Comparison of ENCODE assay signal across 14 cellular contexts in genomic region chr22:48884786-48885185, GRCh38.
DNase-seq lines count a peak whose midpoint lies in the region; FAIRE-seq and TF ChIP-seq lines count a peak whose summit lies in the region.
"Had no signal": no experiment of that assay in that cellular context is flagged by ENCODE, and none has a peak within 500 bp of the region (broad histone marks: within the 10 kb centered on the region; RNA-seq: fewer than 3 reads in every experiment).

No MANE protein-coding gene starts in this region.

- TF ChIP-seq EP300 in sigmoid colon (IDR thresholded peaks at IDR 0.05), result no peak

- H3K4me2 ChIP-seq in smooth muscle cell, result no peak overlapping the region

- H3K4me3 ChIP-seq in H7 (ENCODE audit: insufficient read depth, low read depth, low read length) (no peak overlapping the region; the same call in 1 of the 2 replicates), kidney (ENCODE audit: low read length in 2 of 2) (no peak overlapping the region), sigmoid colon (no peak overlapping the region), smooth muscle cell (no peak overlapping the region)
- H3K4me3 ChIP-seq: GM23248, K562 had no signal

- peak; percentile 37 for DNase-seq in activated CD8-positive, alpha-beta memory T cell treated with anti-CD3 and anti-CD28 coated beads for 24 hours
- DNase-seq in activated CD8-positive, alpha-beta memory T cell treated with anti-CD3 and anti-CD28 coated beads, Interleukin-2, amount 50 U/mL, for 4 hours, result no peak
- DNase-seq in H7, result peak; percentile 65
- peak; percentile 62 for DNase-seq in kidney
- peak; percentile 48 for DNase-seq in sigmoid colon
- DNase-seq in smooth muscle cell (lab: John Stamatoyannopoulos, UW; ENCODE audit: unreplicated experiment), result no peak
- DNase-seq in occipital lobe (lab: John Stamatoyannopoulos, UW), result no peak
- no peak for DNase-seq in cerebellar cortex (ENCODE audit: low spot score)
- DNase-seq: Calu3; CD4-positive, alpha-beta memory T cell; GM23248; NCI-H187; NCI-H526 had no signal

- H4K20me1 ChIP-seq in smooth muscle cell (ENCODE audit: low read depth), result no peaks in the 10 kb centered on the region

- no peak for TF ChIP-seq CTCF in kidney (IDR thresholded peaks at IDR 0.05; ENCODE audit: borderline replicate concordance, extremely low read depth, insufficient read depth)
- TF ChIP-seq CTCF in sigmoid colon (IDR thresholded peaks at IDR 0.05), result no peak
- TF ChIP-seq CTCF in smooth muscle cell (IDR thresholded peaks at IDR 0.05; ENCODE audit: borderline replicate concordance, insufficient read depth, poor library complexity, severe bottlenecking), result no peak

- H3K9ac ChIP-seq in kidney (ENCODE audit: low read length in 2 of 2) (no peak overlapping the region), smooth muscle cell (ENCODE audit: low read depth) (no peak overlapping the region)
- H3K9ac ChIP-seq: GM23248 had no signal

- H3F3A ChIP-seq in smooth muscle cell (ENCODE audit: low read depth), result no peaks in the 10 kb centered on the region

- H3K36me3 ChIP-seq in H7 (replicated peaks; ENCODE audit: control insufficient read depth, insufficient read depth, low read length), result no peaks in the 10 kb centered on the region
- no peaks in the 10 kb centered on the region for H3K36me3 ChIP-seq in kidney (ENCODE audit: control insufficient read depth in 1 of 2, insufficient read depth in 2 of 2, low read length in 2 of 2)
- no peaks in the 10 kb centered on the region for H3K36me3 ChIP-seq in sigmoid colon
- H3K36me3 ChIP-seq in smooth muscle cell (ENCODE audit: low read depth), result no peaks in the 10 kb centered on the region

- H3K79me2 ChIP-seq in smooth muscle cell (ENCODE audit: low read depth), result no peaks in the 10 kb centered on the region

- intact Hi-C loops in kidney (cut with DNase I), result no loop called here
- intact Hi-C loops in sigmoid colon (cut with DNase I), result no loop called here

- WGBS in sigmoid colon, 2 donors, result 84 to 87% methylated on average over 16 of the region's 16 CpGs
- WGBS in smooth muscle cell (ENCODE audit: low lambda C conversion rate), result 93% methylated on average over 16 of the region's 16 CpGs

- no peaks in the 10 kb centered on the region for H3K27me3 ChIP-seq in H7 (ENCODE audit: control insufficient read depth, insufficient read depth, low read length)
- peaks cover 2 to 38% (median 27%) of the 10 kb centered on the region in 3 donors for H3K27me3 ChIP-seq in sigmoid colon
- no peaks in the 10 kb centered on the region for H3K27me3 ChIP-seq in smooth muscle cell (ENCODE audit: low read depth)

- no peaks in the 10 kb centered on the region for H3K9me3 ChIP-seq in kidney (ENCODE audit: control insufficient read depth in 1 of 2, low read length in 2 of 2)
- H3K9me3 ChIP-seq in sigmoid colon, result no peaks in the 10 kb centered on the region
- no peaks in the 10 kb centered on the region for H3K9me3 ChIP-seq in smooth muscle cell (replicated peaks; ENCODE audit: low read depth)

- no peak overlapping the region for H2AFZ ChIP-seq in smooth muscle cell (ENCODE audit: low read depth)
- H2AFZ ChIP-seq: GM23248 had no signal

- H3K4me1 ChIP-seq in kidney (ENCODE audit: control insufficient read depth in 1 of 2, insufficient read depth in 1 of 2, low read depth in 1 of 2, low read length in 2 of 2), result no peaks in the 10 kb centered on the region
- H3K4me1 ChIP-seq in sigmoid colon, result no peaks in the 10 kb centered on the region
- no peaks in the 10 kb centered on the region for H3K4me1 ChIP-seq in smooth muscle cell (ENCODE audit: low read depth)

- no peak for TF ChIP-seq POLR2A in sigmoid colon (IDR thresholded peaks at IDR 0.05)

- FAIRE-seq in kidney (lab: Jason Lieb, UNC), result no peak
- FAIRE-seq: K562 had no signal

- no peak overlapping the region for H3K27ac ChIP-seq in kidney (ENCODE audit: low read depth in 2 of 2, low read length in 2 of 2)
- no peak overlapping the region for H3K27ac ChIP-seq in sigmoid colon
- no peak overlapping the region for H3K27ac ChIP-seq in smooth muscle cell (ENCODE audit: low read depth)
- H3K27ac ChIP-seq: GM23248 had no signal

Comparison
In these comparisons a context has a peak if more than half of its experiments do, and no peak if none do; other contexts are left out.
1. DNase-seq: peak in activated CD8-positive, alpha-beta memory T cell treated with anti-CD3 and anti-CD28 coated beads for 24 hours (single experiment), H7 (single experiment), kidney (single experiment) and sigmoid colon (single experiment); none in activated CD8-positive, alpha-beta memory T cell treated with anti-CD3 and anti-CD28 coated beads, Interleukin-2, amount 50 U/mL, for 4 hours (single experiment), smooth muscle cell (single experiment), occipital lobe (single experiment) and cerebellar cortex (single experiment).